ENCODE assay signal across 9 cellular contexts in genomic region chr1:204837440-204838084, GRCh38. TPM values are rescaled to one million over a fixed set of nuclear protein-coding genes. Genes with fewer than 3 reads are reported as not detected.
DNase-seq lines count a peak whose midpoint lies in the region; ATAC-seq and TF ChIP-seq lines count a peak whose summit lies in the region.
"Had no signal": no experiment of that assay in that cellular context is flagged by ENCODE, and none has a peak within 500 bp of the region (broad histone marks: within the 10 kb centered on the region; RNA-seq: fewer than 3 reads in every experiment).

No MANE protein-coding gene starts in this region.

- H3K27ac ChIP-seq in A673 (ENCODE audit: low read depth, low read length, poor library complexity, severe bottlenecking) (no peak overlapping the region), HL-60 (replicated peaks) (no peak overlapping the region), hepatocyte (no peak overlapping the region)

- no peak overlapping the region for H2AFZ ChIP-seq in hepatocyte

- no peaks in the 10 kb centered on the region for H3K9me2 ChIP-seq in hepatocyte (replicated peaks; ENCODE audit: insufficient read depth)

- no peak overlapping the region for H3K4me3 Mint-ChIP-seq in activated CD8-positive, alpha-beta T cell treated with anti-CD3 and anti-CD28 coated beads for 36 hours
- H3K4me3 Mint-ChIP-seq in type B pancreatic cell: no peak overlapping the region
- H3K4me3 Mint-ChIP-seq: natural killer cell had no signal

- peak; percentile 64 for DNase-seq in A673 (ENCODE audit: low spot score)
- peak; percentile 1 to 6 for DNase-seq in HL-60 (ENCODE audit: low read depth in 1 of 2, low spot score in 1 of 2)
- DNase-seq in activated CD8-positive, alpha-beta T cell treated with anti-CD3 and anti-CD28 coated beads for 36 hours: peak; percentile 47
- DNase-seq in hepatocyte (ENCODE audit: low spot score): peak; percentile 88
- DNase-seq in type B pancreatic cell (ENCODE audit: extremely low spot score, unreplicated experiment): peak; percentile 76
- DNase-seq in NCI-H2171 (lab: John Stamatoyannopoulos, UW): no peak
- DNase-seq in NCI-H526 (lab: John Stamatoyannopoulos, UW): no peak
- DNase-seq: natural killer cell had no signal

- TF ChIP-seq CTCF in A673 (conservative IDR thresholded peaks at IDR 0.05; ENCODE audit: low read depth, low read length) (no peak), HL-60 (IDR thresholded peaks at IDR 0.05; ENCODE audit: insufficient read depth, low read length) (no peak), hepatocyte (IDR thresholded peaks at IDR 0.05; ENCODE audit: poor library complexity) (no peak), type B pancreatic cell (conservative IDR thresholded peaks at IDR 0.05) (peak; percentile 58)
- TF ChIP-seq CTCF in activated CD8-positive, alpha-beta T cell treated with anti-CD3 and anti-CD28 coated beads for 36 hours (IDR thresholded peaks at IDR 0.05): no peak

- H3K9me3 Mint-ChIP-seq in activated CD8-positive, alpha-beta T cell treated with anti-CD3 and anti-CD28 coated beads for 36 hours: no peaks in the 10 kb centered on the region
- H3K9me3 Mint-ChIP-seq in type B pancreatic cell: peaks cover 5% of the 10 kb centered on the region
- H3K9me3 Mint-ChIP-seq: natural killer cell had no signal

- H3K27me3 Mint-ChIP-seq in activated CD8-positive, alpha-beta T cell treated with anti-CD3 and anti-CD28 coated beads for 36 hours: peaks cover 12% of the 10 kb centered on the region
- H3K27me3 Mint-ChIP-seq in type B pancreatic cell: peaks cover 32% of the 10 kb centered on the region

- H3K4me1 ChIP-seq in A673 (ENCODE audit: insufficient read depth, low read length, poor library complexity, severe bottlenecking): no peaks in the 10 kb centered on the region
- peaks cover 5% of the 10 kb centered on the region for H3K4me1 ChIP-seq in hepatocyte (ENCODE audit: insufficient read depth)

- no peaks in the 10 kb centered on the region for H3K4me1 Mint-ChIP-seq in activated CD8-positive, alpha-beta T cell treated with anti-CD3 and anti-CD28 coated beads for 36 hours (ENCODE audit: low read depth)
- H3K4me1 Mint-ChIP-seq in type B pancreatic cell (ENCODE audit: unreplicated experiment): no peaks in the 10 kb centered on the region
- H3K4me1 Mint-ChIP-seq: natural killer cell had no signal

- H3K4me2 ChIP-seq in hepatocyte: no peak overlapping the region

- no TSS peak for BruUV-seq in A673 (replicated peaks; lab: Mats Ljungman, UMichigan)

- H3K36me3 Mint-ChIP-seq in activated CD8-positive, alpha-beta T cell treated with anti-CD3 and anti-CD28 coated beads for 36 hours (ENCODE audit: low read depth): no peaks in the 10 kb centered on the region
- H3K36me3 Mint-ChIP-seq in type B pancreatic cell: no peaks in the 10 kb centered on the region
- H3K36me3 Mint-ChIP-seq: natural killer cell had no signal

- no peaks in the 10 kb centered on the region for H4K20me1 ChIP-seq in hepatocyte (ENCODE audit: insufficient read depth, poor library complexity, severe bottlenecking)

- H3K27me3 ChIP-seq in A673 (replicated peaks; ENCODE audit: insufficient read depth, low read depth, low read length, poor library complexity): peaks cover 26% of the 10 kb centered on the region
- H3K27me3 ChIP-seq in HL-60 (ENCODE audit: insufficient read depth, poor library complexity, severe bottlenecking): no peaks in the 10 kb centered on the region
- H3K27me3 ChIP-seq in hepatocyte: peaks cover 14% of the 10 kb centered on the region

- H3K9me3 ChIP-seq in A673 (ENCODE audit: low read depth, low read length, poor library complexity, severe bottlenecking) (no peaks in the 10 kb centered on the region), hepatocyte (ENCODE audit: low read depth) (no peaks in the 10 kb centered on the region)

- no peak overlapping the region for H3K4me3 ChIP-seq in A673 (ENCODE audit: low read depth, low read length, poor library complexity, severe bottlenecking)
- no peak overlapping the region for H3K4me3 ChIP-seq in HL-60 (replicated peaks; ENCODE audit: insufficient read depth, low read length)
- H3K4me3 ChIP-seq in hepatocyte: no peak overlapping the region

- 40% methylated on average over 7 of the region's 7 CpGs for WGBS in hepatocyte (ENCODE audit: low lambda C conversion rate, missing lambda C conversion rate)

- POLR2A ChIA-PET in A673 (lab: Charles Lee; ENCODE audit: low non-redundant PET): no interaction called here
- POLR2A ChIA-PET in activated CD8-positive, alpha-beta T cell treated with anti-CD3 and anti-CD28 coated beads for 36 hours (lab: Charles Lee): no interaction called here

- intact Hi-C loops in A673 (cut with micrococcal nuclease; ENCODE audit: unreplicated experiment): no loop called here
- intact Hi-C loops in activated CD8-positive, alpha-beta T cell treated with anti-CD3 and anti-CD28 coated beads for 36 hours (cut with micrococcal nuclease): no loop called here

- H3K27ac Mint-ChIP-seq in activated CD8-positive, alpha-beta T cell treated with anti-CD3 and anti-CD28 coated beads for 36 hours: no peak overlapping the region
- H3K27ac Mint-ChIP-seq in type B pancreatic cell: no peak overlapping the region
- H3K27ac Mint-ChIP-seq: natural killer cell had no signal

- H3K36me3 ChIP-seq in A673 (ENCODE audit: insufficient read depth, low read length, poor library complexity, severe bottlenecking): no peaks in the 10 kb centered on the region
- H3K36me3 ChIP-seq in hepatocyte (replicated peaks; ENCODE audit: insufficient read depth, low read depth): no peaks in the 10 kb centered on the region

- no peaks in the 10 kb centered on the region for H3K79me2 ChIP-seq in hepatocyte

- CTCF ChIA-PET in A673 (lab: Charles Lee): no interaction called here
- CTCF ChIA-PET in activated CD8-positive, alpha-beta T cell treated with anti-CD3 and anti-CD28 coated beads for 36 hours (lab: Charles Lee): interaction anchor here (1.0 to 1.1 kb wide), 2 partner anchors 9 to 46 kb away, joined by 3 read pairs; no protein-coding TSS in a partner anchor

- no peak for ATAC-seq in activated CD8-positive, alpha-beta T cell treated with anti-CD3 and anti-CD28 coated beads for 36 hours
- no peak for ATAC-seq in GM21447 (IDR thresholded peaks at IDR 0.05; ENCODE audit: unreplicated experiment)

RNA-seq across cellular contexts. Expression of gene NFASC, which starts 33.1 kb away (rescaled TPM):
- total RNA-seq in A673 (2021) (0.24 and 0.44 TPM in 2 replicates), hepatocyte (1.0 and 2.2 TPM in 2 replicates), type B pancreatic cell (ENCODE audit: low replicate concordance) (16.4 and 20.0 TPM in 2 replicates)
- total RNA-seq in activated CD8-positive, alpha-beta T cell treated with anti-CD3 and anti-CD28 coated beads for 36 hours: not detected
- polyA plus RNA-seq in hepatocyte: 0.75 and 1.7 TPM in 2 replicates

Comparison
In these comparisons a context has a peak if more than half of its experiments do, and no peak if none do; other contexts are left out.
1. DNase-seq: peak in A673 (single experiment), HL-60 (2 of 2), activated CD8-positive, alpha-beta T cell treated with anti-CD3 and anti-CD28 coated beads for 36 hours (single experiment), hepatocyte (single experiment) and type B pancreatic cell (single experiment); none in NCI-H2171 (single experiment) and NCI-H526 (0 of 2).